In genomic region chr9:89659473-89660256, GRCh38 we compare ENCODE assay signal across 1 cellular context.
TF ChIP-seq lines count a peak whose summit lies in the region.

No MANE protein-coding gene starts in this region.

TF ChIP-seq in H1, 55 proteins besides CTCF, POLR2A, EP300 and RAD21:
- TF ChIP-seq MAX (IDR thresholded peaks at IDR 0.05) (no peak), HDAC6 (IDR thresholded peaks at IDR 0.05; ENCODE audit: low read depth, low read length) (no peak), TBP (IDR thresholded peaks at IDR 0.05; ENCODE audit: low read depth, low read length) (no peak), SRF (IDR thresholded peaks at IDR 0.05; ENCODE audit: low read depth, low read length) (no peak), JUND (IDR thresholded peaks at IDR 0.05; ENCODE audit: low read length) (no peak), KDM1A (IDR thresholded peaks at IDR 0.05; ENCODE audit: borderline replicate concordance, low read length) (no peak), TCF12 (IDR thresholded peaks at IDR 0.05; ENCODE audit: low read depth, low read length) (no peak), CBX8 (IDR thresholded peaks at IDR 0.05; ENCODE audit: borderline replicate concordance, low read depth, low read length) (no peak), TEAD4 (IDR thresholded peaks at IDR 0.05; ENCODE audit: low read depth, low read length) (no peak), SAP30 (IDR thresholded peaks at IDR 0.05; ENCODE audit: insufficient read depth, insufficient replicate concordance, low read length) (no peak), CEBPB (IDR thresholded peaks at IDR 0.05; ENCODE audit: low read depth, low read length) (no peak), CTBP2 (IDR thresholded peaks at IDR 0.05; ENCODE audit: borderline replicate concordance, insufficient read depth, insufficient read length, low read length) (no peak), SP2 (IDR thresholded peaks at IDR 0.05; ENCODE audit: low read length) (no peak), POU5F1 (IDR thresholded peaks at IDR 0.05; ENCODE audit: low read depth, low read length) (no peak), BACH1 (IDR thresholded peaks at IDR 0.05; ENCODE audit: low read length) (no peak)
